9 cellular contexts compared by ENCODE assay signal in the genomic region with DNA sequence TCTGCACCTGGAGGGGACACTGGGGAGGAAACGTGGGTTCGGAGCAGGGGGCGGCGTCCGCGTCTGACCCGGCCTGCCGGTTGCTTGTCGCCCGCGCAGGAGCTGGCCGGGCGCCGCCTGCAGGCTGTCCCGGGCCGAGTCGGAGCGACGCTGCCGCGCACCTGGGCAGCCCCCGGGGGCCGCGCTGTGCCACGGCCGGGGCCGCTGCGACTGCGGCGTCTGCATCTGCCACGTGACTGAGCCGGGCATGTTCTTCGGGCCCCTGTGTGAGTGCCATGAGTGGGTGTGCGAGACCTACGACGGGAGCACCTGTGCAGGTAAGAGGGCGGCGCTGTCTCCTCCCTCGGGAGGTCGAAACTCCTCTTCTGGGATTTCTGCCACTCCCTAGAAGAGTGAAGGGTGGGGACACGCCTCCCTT. TPM values are rescaled to one million over a fixed set of nuclear protein-coding genes. Genes with fewer than 3 reads are reported as not detected.
DNase-seq lines count a peak whose midpoint lies in the region; ATAC-seq, FAIRE-seq and TF ChIP-seq lines count a peak whose summit lies in the region.
"Had no signal": no experiment of that assay in that cellular context is flagged by ENCODE, and none has a peak within 500 bp of the region (broad histone marks: within the 10 kb centered on the region; RNA-seq: fewer than 3 reads in every experiment).

No MANE protein-coding gene starts in this region.

- DNase-seq in D341Med (ENCODE audit: low spot score) (peak; percentile 20), iPS-NIHi7 (ENCODE audit: extremely low spot score) (peak; percentile 58), urothelium cell line (ENCODE audit: low spot score) (peak; percentile 38), glutamatergic neuron (no peak)
- no peak for DNase-seq in T-helper 2 cell treated with Interferon-gamma antibody and Interleukin-4, amounts not matched to agents 5 μg/mL and 100 μg/mL, for 36 hours (ENCODE audit: low spot score)
- no peak for DNase-seq in activated T-cell treated with anti-CD3 and anti-CD28 coated beads, Interleukin-2, amount 50 U/mL, for 48 hours

- no peak for TF ChIP-seq CTCF in glutamatergic neuron (IDR thresholded peaks at IDR 0.05; ENCODE audit: partially characterized antibody, unreplicated experiment)

- H3K27me3 Mint-ChIP-seq in T-helper 2 cell treated with Interferon-gamma antibody and Interleukin-4, amounts not matched to agents 5 μg/mL and 100 μg/mL, for 36 hours (ENCODE audit: low read depth) = peaks cover 15% of the 10 kb centered on the region
- peaks cover 1% of the 10 kb centered on the region for H3K27me3 Mint-ChIP-seq in glutamatergic neuron (ENCODE audit: unreplicated experiment)

- no peaks in the 10 kb centered on the region for H3K4me1 Mint-ChIP-seq in T-helper 2 cell treated with Interferon-gamma antibody and Interleukin-4, amounts not matched to agents 5 μg/mL and 100 μg/mL, for 36 hours (ENCODE audit: low read depth)
- H3K4me1 Mint-ChIP-seq in glutamatergic neuron (ENCODE audit: low read depth, unreplicated experiment) = no peaks in the 10 kb centered on the region

- no peak for FAIRE-seq in urothelium cell line (lab: Jason Lieb, UNC)

- H3K9me3 Mint-ChIP-seq in T-helper 2 cell treated with Interferon-gamma antibody and Interleukin-4, amounts not matched to agents 5 μg/mL and 100 μg/mL, for 36 hours = no peaks in the 10 kb centered on the region
- H3K9me3 Mint-ChIP-seq in glutamatergic neuron (ENCODE audit: unreplicated experiment) = peaks cover 2% of the 10 kb centered on the region
- H3K9me3 Mint-ChIP-seq: stimulated activated naive CD8-positive, alpha-beta T cell treated with anti-CD3 and anti-CD28 coated beads, Interleukin-15, Interleukin-2, amounts not matched to agents 100 ng/mL and 50 ng/mL, for 24 hours had no signal

- ATAC-seq in GM21825 (IDR thresholded peaks at IDR 0.05; ENCODE audit: unreplicated experiment) (peak; percentile 36), HG02970 (IDR thresholded peaks at IDR 0.05; ENCODE audit: low FRiP score, unreplicated experiment) (no peak)

- no peaks in the 10 kb centered on the region for H3K36me3 Mint-ChIP-seq in T-helper 2 cell treated with Interferon-gamma antibody and Interleukin-4, amounts not matched to agents 5 μg/mL and 100 μg/mL, for 36 hours (ENCODE audit: low read depth)
- H3K36me3 Mint-ChIP-seq in glutamatergic neuron (ENCODE audit: unreplicated experiment) = no peaks in the 10 kb centered on the region

- H3K4me3 Mint-ChIP-seq in T-helper 2 cell treated with Interferon-gamma antibody and Interleukin-4, amounts not matched to agents 5 μg/mL and 100 μg/mL, for 36 hours = peak overlapping the region; percentile 21
- H3K4me3 Mint-ChIP-seq in glutamatergic neuron (ENCODE audit: unreplicated experiment) = no peak overlapping the region
- H3K4me3 Mint-ChIP-seq: stimulated activated naive CD8-positive, alpha-beta T cell treated with anti-CD3 and anti-CD28 coated beads, Interleukin-15, Interleukin-2, amounts not matched to agents 100 ng/mL and 50 ng/mL, for 24 hours had no signal

- no peak overlapping the region for H3K27ac Mint-ChIP-seq in T-helper 2 cell treated with Interferon-gamma antibody and Interleukin-4, amounts not matched to agents 5 μg/mL and 100 μg/mL, for 36 hours
- H3K27ac Mint-ChIP-seq in glutamatergic neuron (ENCODE audit: unreplicated experiment) = no peak overlapping the region
- H3K27ac Mint-ChIP-seq: stimulated activated naive CD8-positive, alpha-beta T cell treated with anti-CD3 and anti-CD28 coated beads, Interleukin-15, Interleukin-2, amounts not matched to agents 100 ng/mL and 50 ng/mL, for 24 hours had no signal

RNA-seq across cellular contexts. Expression of a gene that starts 1.3 kb away (rescaled TPM):
- not detected for total RNA-seq in glutamatergic neuron (ENCODE audit: unreplicated experiment)

RNA-seq across cellular contexts. Expression of a gene that starts 37.5 kb away (rescaled TPM):
- 0.81 TPM for total RNA-seq in glutamatergic neuron (ENCODE audit: unreplicated experiment)

Comparison
In these comparisons a context has a peak if more than half of its experiments do, and no peak if none do; other contexts are left out.
1. DNase-seq: peak in D341Med (single experiment), iPS-NIHi7 (single experiment) and urothelium cell line (single experiment); none in T-helper 2 cell treated with Interferon-gamma antibody and Interleukin-4, amounts not matched to agents 5 μg/mL and 100 μg/mL, for 36 hours (single experiment), activated T-cell treated with anti-CD3 and anti-CD28 coated beads, Interleukin-2, amount 50 U/mL, for 48 hours (0 of 2) and glutamatergic neuron (single experiment).